ENCODE assay signal across 31 cellular contexts in the genomic region with DNA sequence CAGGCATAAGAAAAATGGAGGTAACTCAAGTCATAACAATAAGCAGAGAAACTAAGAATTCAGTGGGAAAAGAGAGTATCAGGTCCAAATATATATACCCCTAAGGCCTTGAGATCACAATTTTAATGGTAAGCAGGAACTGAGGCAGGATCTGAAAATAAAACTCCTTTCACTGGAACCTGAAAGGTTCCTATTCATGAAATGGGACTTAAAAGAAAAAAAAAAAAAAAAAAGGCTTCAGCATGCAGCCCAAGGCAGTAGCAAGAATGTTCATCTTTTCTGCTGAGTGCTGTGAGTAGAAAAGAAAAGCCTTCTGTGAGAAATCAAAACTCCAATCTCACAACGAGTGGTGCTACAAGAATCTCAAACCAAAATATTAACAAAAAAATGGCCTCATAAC.
"Had no signal": no experiment of that assay in that cellular context is flagged by ENCODE, and none has a peak within 500 bp of the region (broad histone marks: within the 10 kb centered on the region; RNA-seq: fewer than 3 reads in every experiment).

No MANE protein-coding gene starts in this region.

- H3K27me3 ChIP-seq: brain microvascular endothelial cell, colonic mucosa, esophagus muscularis mucosa, foreskin keratinocyte, gastroesophageal sphincter, heart right ventricle, hepatocyte had no signal

- H3K36me3 ChIP-seq: brain microvascular endothelial cell, colonic mucosa, esophagus muscularis mucosa, gastroesophageal sphincter, heart right ventricle, WERI-Rb-1 had no signal

- H3K27me3 Mint-ChIP-seq: activated CD4-positive, alpha-beta memory T cell treated with anti-CD3 and anti-CD28 coated beads, Interleukin-2, amount 10 ng/mL, durations not matched to agents 7 days and 5 days; activated CD4-positive, alpha-beta T cell treated with anti-CD3 and anti-CD28 coated beads for 36 hours; activated CD4-positive, alpha-beta T cell treated with anti-CD3 and anti-CD28 coated beads, Interleukin-2, amount 10 ng/mL, durations not matched to agents 7 days and 5 days; T-helper 17 cell had no signal

- H3K4me1 ChIP-seq: colonic mucosa, esophagus muscularis mucosa, foreskin keratinocyte, gastroesophageal sphincter, heart right ventricle had no signal

- H3K9me3 ChIP-seq: colonic mucosa, esophagus muscularis mucosa, gastroesophageal sphincter, heart right ventricle had no signal

- DNase-seq: activated CD4-positive, alpha-beta memory T cell treated with anti-CD3 and anti-CD28 coated beads, Interleukin-2, amount 10 ng/mL, durations not matched to agents 7 days and 5 days; activated CD4-positive, alpha-beta T cell treated with anti-CD3 and anti-CD28 coated beads for 36 hours; activated CD4-positive, alpha-beta T cell treated with anti-CD3 and anti-CD28 coated beads, Interleukin-2, amount 10 ng/mL, durations not matched to agents 7 days and 5 days; activated CD4-positive, alpha-beta T cell treated with anti-CD3 and anti-CD28 coated beads, Interleukin-2, amount 50 U/mL, for 4 hours; activated CD4-positive, CD25-positive, alpha-beta regulatory T cell; activated CD4-positive, CD25-positive, alpha-beta regulatory T cell treated with anti-CD3 and anti-CD28 coated beads, Interleukin-2, amount 50 U/mL, for 72 hours; activated CD8-positive, alpha-beta memory T cell treated with anti-CD3 and anti-CD28 coated beads, Interleukin-2, amount 50 U/mL, for 48 hours; activated gamma-delta T cell treated with Interleukin-2 at 50 U/mL for 16 hours; activated naive CD4-positive, alpha-beta T cell treated with anti-CD3 and anti-CD28 coated beads, Interleukin-2, amount 50 U/mL, for 16 hours; activated naive CD4-positive, alpha-beta T cell treated with Interleukin-2 at 50 U/mL for 16 hours; activated T-cell treated with anti-CD3 and anti-CD28 coated beads for 4 hours; activated T-cell treated with anti-CD3 and anti-CD28 coated beads, Interleukin-2, amount 50 U/mL, for 24 hours; activated T-cell treated with anti-CD3 and anti-CD28 coated beads, Interleukin-2, amount 50 U/mL, for 72 hours; amniotic stem cell; anterior cingulate cortex; brain microvascular endothelial cell; colonic mucosa; effector memory CD4-positive, alpha-beta T cell; endodermal cell; erythroblast; foreskin keratinocyte; heart right ventricle; T-helper 1 cell; T-helper 17 cell; T1000; WERI-Rb-1 had no signal

- H3K4me1 Mint-ChIP-seq: activated CD4-positive, alpha-beta memory T cell treated with anti-CD3 and anti-CD28 coated beads, Interleukin-2, amount 10 ng/mL, durations not matched to agents 7 days and 5 days; activated CD4-positive, alpha-beta T cell treated with anti-CD3 and anti-CD28 coated beads for 36 hours; activated CD4-positive, alpha-beta T cell treated with anti-CD3 and anti-CD28 coated beads, Interleukin-2, amount 10 ng/mL, durations not matched to agents 7 days and 5 days; endodermal cell; T-helper 17 cell had no signal

- H3K4me3 ChIP-seq: colonic mucosa, esophagus muscularis mucosa, gastroesophageal sphincter, heart right ventricle, hepatocyte had no signal

- H2AFZ ChIP-seq: hepatocyte had no signal

- H3K27ac Mint-ChIP-seq: activated CD4-positive, alpha-beta memory T cell treated with anti-CD3 and anti-CD28 coated beads, Interleukin-2, amount 10 ng/mL, durations not matched to agents 7 days and 5 days; activated CD4-positive, alpha-beta T cell treated with anti-CD3 and anti-CD28 coated beads for 36 hours; activated CD4-positive, alpha-beta T cell treated with anti-CD3 and anti-CD28 coated beads, Interleukin-2, amount 10 ng/mL, durations not matched to agents 7 days and 5 days; activated naive CD8-positive, alpha-beta T cell; activated T-cell treated with anti-CD3 and anti-CD28 coated beads, Interleukin-2, amount 50 U/mL, for 24 hours; activated T-cell treated with anti-CD3 and anti-CD28 coated beads, Interleukin-2, amount 50 U/mL, for 72 hours; endodermal cell; T-helper 17 cell; T-helper 2 cell treated with Interferon-gamma antibody and Interleukin-4, amounts not matched to agents 5 μg/mL and 100 μg/mL, for 36 hours had no signal

- ATAC-seq: activated CD4-positive, alpha-beta T cell treated with anti-CD3 and anti-CD28 coated beads for 36 hours; activated T-cell treated with anti-CD3 and anti-CD28 coated beads, Interleukin-2, amount 50 U/mL, for 72 hours; foreskin keratinocyte; gastroesophageal sphincter; heart right ventricle; T-helper 17 cell had no signal

- H3K9me3 Mint-ChIP-seq: activated CD4-positive, alpha-beta memory T cell treated with anti-CD3 and anti-CD28 coated beads, Interleukin-2, amount 10 ng/mL, durations not matched to agents 7 days and 5 days; activated CD4-positive, alpha-beta T cell treated with anti-CD3 and anti-CD28 coated beads, Interleukin-2, amount 10 ng/mL, durations not matched to agents 7 days and 5 days; T-helper 2 cell treated with Interferon-gamma antibody and Interleukin-4, amounts not matched to agents 5 μg/mL and 100 μg/mL, for 36 hours had no signal

- H3K79me2 ChIP-seq: hepatocyte had no signal

- H3K4me3 Mint-ChIP-seq: activated CD4-positive, alpha-beta memory T cell treated with anti-CD3 and anti-CD28 coated beads, Interleukin-2, amount 10 ng/mL, durations not matched to agents 7 days and 5 days; activated CD4-positive, alpha-beta T cell treated with anti-CD3 and anti-CD28 coated beads for 36 hours; activated CD4-positive, alpha-beta T cell treated with anti-CD3 and anti-CD28 coated beads, Interleukin-2, amount 10 ng/mL, durations not matched to agents 7 days and 5 days; activated naive CD8-positive, alpha-beta T cell; activated T-cell treated with anti-CD3 and anti-CD28 coated beads, Interleukin-2, amount 50 U/mL, for 24 hours; activated T-cell treated with anti-CD3 and anti-CD28 coated beads, Interleukin-2, amount 50 U/mL, for 72 hours; endodermal cell; T-helper 17 cell; T-helper 2 cell treated with Interferon-gamma antibody and Interleukin-4, amounts not matched to agents 5 μg/mL and 100 μg/mL, for 36 hours had no signal

- H3K4me2 ChIP-seq: hepatocyte had no signal

- H3K27ac ChIP-seq: brain microvascular endothelial cell, colonic mucosa, esophagus muscularis mucosa, foreskin keratinocyte, gastroesophageal sphincter, heart right ventricle, hepatocyte, WERI-Rb-1 had no signal
